Comparison of ENCODE assay signal across 18 cellular contexts in genomic region chr5:174831985-174832384, GRCh38.
"Had no signal": no experiment of that assay in that cellular context is flagged by ENCODE, and none has a peak within 500 bp of the region (broad histone marks: within the 10 kb centered on the region; RNA-seq: fewer than 3 reads in every experiment).

No MANE protein-coding gene starts in this region.

- H3K9me3 ChIP-seq: esophagus squamous epithelium, heart left ventricle, mucosa of descending colon, neutrophil, psoas muscle, thoracic aorta, transverse colon had no signal

- ATAC-seq: effector memory CD8-positive, alpha-beta T cell; heart left ventricle; left colon; left ventricle myocardium superior; mucosa of descending colon; naive thymus-derived CD8-positive, alpha-beta T cell; psoas muscle; sciatic nerve; stimulated activated naive CD8-positive, alpha-beta T cell treated with anti-CD3 and anti-CD28 coated beads, Interleukin-15, amount 100 ng/mL, for 72 hours had no signal

- H3K4me3 Mint-ChIP-seq: effector memory CD8-positive, alpha-beta T cell; naive thymus-derived CD8-positive, alpha-beta T cell; stimulated activated naive B cell treated with anti-CD40 and anti-IgM and Interleukin-4, amounts not matched to agents 10 μg/mL and 1 μg/mL and 100 μg/mL, for 72 hours; stimulated activated naive CD8-positive, alpha-beta T cell treated with anti-CD3 and anti-CD28 coated beads, Interleukin-15, amount 100 ng/mL, for 72 hours had no signal

- H3K27me3 ChIP-seq: esophagus squamous epithelium, heart left ventricle, neutrophil, transverse colon had no signal

- DNase-seq: effector memory CD8-positive, alpha-beta T cell; esophagus squamous epithelium; foreskin melanocyte; heart left ventricle; hippocampal formation; left colon; left ventricle myocardium superior; mucosa of descending colon; naive thymus-derived CD8-positive, alpha-beta T cell; psoas muscle; stimulated activated CD4-positive, alpha-beta T cell treated with anti-CD3 and anti-CD28 coated beads, Interleukin-2, amount 100 ng/mL, for 24 hours; stimulated activated CD4-positive, alpha-beta T cell treated with anti-CD3 and anti-CD28 coated beads, Interleukin-4, amount 100 ng/mL, for 4 hours; stimulated activated naive B cell treated with anti-CD40 and anti-IgM and Interleukin-4, amounts not matched to agents 10 μg/mL and 1 μg/mL and 100 μg/mL, for 72 hours; stimulated activated naive CD8-positive, alpha-beta T cell treated with anti-CD3 and anti-CD28 coated beads, Interleukin-15, amount 100 ng/mL, for 72 hours; transverse colon had no signal

- H3K9me3 Mint-ChIP-seq: stimulated activated naive CD8-positive, alpha-beta T cell treated with anti-CD3 and anti-CD28 coated beads, Interleukin-15, amount 100 ng/mL, for 72 hours had no signal

- H3K27ac Mint-ChIP-seq: effector memory CD8-positive, alpha-beta T cell; naive thymus-derived CD8-positive, alpha-beta T cell; stimulated activated naive B cell treated with anti-CD40 and anti-IgM and Interleukin-4, amounts not matched to agents 10 μg/mL and 1 μg/mL and 100 μg/mL, for 72 hours had no signal

- H3K27me3 Mint-ChIP-seq: stimulated activated naive B cell treated with anti-CD40 and anti-IgM and Interleukin-4, amounts not matched to agents 10 μg/mL and 1 μg/mL and 100 μg/mL, for 72 hours had no signal

- H3K4me3 ChIP-seq: esophagus squamous epithelium, heart left ventricle, mucosa of descending colon, psoas muscle, thoracic aorta, transverse colon had no signal

- H3K36me3 Mint-ChIP-seq: naive thymus-derived CD8-positive, alpha-beta T cell; stimulated activated naive B cell treated with anti-CD40 and anti-IgM and Interleukin-4, amounts not matched to agents 10 μg/mL and 1 μg/mL and 100 μg/mL, for 72 hours had no signal

- H3K36me3 ChIP-seq: esophagus squamous epithelium, heart left ventricle, neutrophil, thoracic aorta, transverse colon had no signal

- H3K27ac ChIP-seq: esophagus squamous epithelium, heart left ventricle, neutrophil, psoas muscle, thoracic aorta, transverse colon had no signal

- H3K4me1 ChIP-seq: esophagus squamous epithelium, psoas muscle, transverse colon had no signal

- H3K4me1 Mint-ChIP-seq: naive thymus-derived CD8-positive, alpha-beta T cell; stimulated activated naive B cell treated with anti-CD40 and anti-IgM and Interleukin-4, amounts not matched to agents 10 μg/mL and 1 μg/mL and 100 μg/mL, for 72 hours; stimulated activated naive CD8-positive, alpha-beta T cell treated with anti-CD3 and anti-CD28 coated beads, Interleukin-15, amount 100 ng/mL, for 72 hours had no signal
